Comparison of ENCODE assay signal across 10 cellular contexts in genomic region chr12:19967486-19967885, GRCh38.
A peak's percentile ranks its signal among the peaks of the same experiment; 100 is the strongest.
DNase-seq lines count a peak whose midpoint lies in the region; ATAC-seq and TF ChIP-seq lines count a peak whose summit lies in the region.
"Had no signal": no experiment of that assay in that cellular context is flagged by ENCODE, and none has a peak within 500 bp of the region (broad histone marks: within the 10 kb centered on the region; RNA-seq: fewer than 3 reads in every experiment).

No MANE protein-coding gene starts in this region.

- H3K27me3 Mint-ChIP-seq in activated CD4-positive, alpha-beta T cell treated with anti-CD3 and anti-CD28 coated beads, Interleukin-2, amount 10 ng/mL, durations not matched to agents 7 days and 5 days = no peaks in the 10 kb centered on the region
- H3K27me3 Mint-ChIP-seq: stimulated activated naive CD8-positive, alpha-beta T cell treated with anti-CD3 and anti-CD28 coated beads, Interleukin-15, Interleukin-2, amounts not matched to agents 100 ng/mL and 50 ng/mL, for 24 hours had no signal

- H3K4me3 ChIP-seq in AG09309 (ENCODE audit: control insufficient read depth, low read depth, low read length) (no peak overlapping the region), astrocyte of the cerebellum (ENCODE audit: low read depth, low read length) (no peak overlapping the region), lower lobe of right lung (no peak overlapping the region)

- H3K27me3 ChIP-seq in lower lobe of right lung (ENCODE audit: low read depth) = no peaks in the 10 kb centered on the region

- no peak overlapping the region for H3K4me3 Mint-ChIP-seq in activated CD4-positive, alpha-beta T cell treated with anti-CD3 and anti-CD28 coated beads, Interleukin-2, amount 10 ng/mL, durations not matched to agents 7 days and 5 days
- H3K4me3 Mint-ChIP-seq: stimulated activated naive CD8-positive, alpha-beta T cell treated with anti-CD3 and anti-CD28 coated beads, Interleukin-15, Interleukin-2, amounts not matched to agents 100 ng/mL and 50 ng/mL, for 24 hours had no signal

- H3K27ac ChIP-seq in lower lobe of right lung = no peak overlapping the region

- no peaks in the 10 kb centered on the region for H3K4me1 Mint-ChIP-seq in activated CD4-positive, alpha-beta T cell treated with anti-CD3 and anti-CD28 coated beads, Interleukin-2, amount 10 ng/mL, durations not matched to agents 7 days and 5 days

- no peaks in the 10 kb centered on the region for H3K9me3 ChIP-seq in lower lobe of right lung

- intact Hi-C loops in lower lobe of right lung (cut with DNase I) = no loop called here

- DNase-seq in AG09309 (ENCODE audit: low read depth) (peak; percentile 95), NCI-H1092 (lab: John Stamatoyannopoulos, UW) (peak; percentile 7), astrocyte of the cerebellum (ENCODE audit: low read depth) (peak; percentile 89), lower lobe of right lung (no peak)
- DNase-seq in activated CD4-positive, alpha-beta T cell treated with anti-CD3 and anti-CD28 coated beads, Interleukin-2, amount 10 ng/mL, durations not matched to agents 7 days and 5 days = no peak
- DNase-seq in stimulated activated CD4-positive, alpha-beta T cell treated with anti-CD3 and anti-CD28 coated beads, Interleukin-4, amount 100 ng/mL, for 1 hour = no peak
- no peak for DNase-seq in stimulated activated CD4-positive, alpha-beta T cell treated with anti-CD3 and anti-CD28 coated beads, Interleukin-15, amount 100 ng/mL, for 24 hours
- DNase-seq: NCI-H526 had no signal

- CTCF ChIA-PET in activated CD4-positive, alpha-beta T cell treated with anti-CD3 and anti-CD28 coated beads, Interleukin-2, amount 10 ng/mL, durations not matched to agents 7 days and 5 days (lab: Charles Lee) = no interaction called here

- no peaks in the 10 kb centered on the region for H3K36me3 Mint-ChIP-seq in activated CD4-positive, alpha-beta T cell treated with anti-CD3 and anti-CD28 coated beads, Interleukin-2, amount 10 ng/mL, durations not matched to agents 7 days and 5 days (ENCODE audit: low read depth)

- H3K36me3 ChIP-seq in lower lobe of right lung = no peaks in the 10 kb centered on the region

- in situ Hi-C loops in astrocyte of the cerebellum (cut with HindIII; ENCODE audit: low sequenced_read_pairs) = no loop called here

- no peak overlapping the region for H3K27ac Mint-ChIP-seq in activated CD4-positive, alpha-beta T cell treated with anti-CD3 and anti-CD28 coated beads, Interleukin-2, amount 10 ng/mL, durations not matched to agents 7 days and 5 days
- H3K27ac Mint-ChIP-seq: stimulated activated naive CD8-positive, alpha-beta T cell treated with anti-CD3 and anti-CD28 coated beads, Interleukin-15, Interleukin-2, amounts not matched to agents 100 ng/mL and 50 ng/mL, for 24 hours had no signal

- POLR2A ChIA-PET in activated CD4-positive, alpha-beta T cell treated with anti-CD3 and anti-CD28 coated beads, Interleukin-2, amount 10 ng/mL, durations not matched to agents 7 days and 5 days (lab: Charles Lee) = no interaction called here

- no peak for TF ChIP-seq CTCF in AG09309 (IDR thresholded peaks at IDR 0.05; ENCODE audit: control insufficient read depth, insufficient read depth, low read depth, low read length, missing control alignments)
- TF ChIP-seq CTCF in astrocyte of the cerebellum (IDR thresholded peaks at IDR 0.05; ENCODE audit: low read depth, low read length, missing control alignments) = no peak
- no peak for TF ChIP-seq CTCF in lower lobe of right lung (IDR thresholded peaks at IDR 0.05)

- ATAC-seq in lower lobe of right lung = peak; percentile 74 to 89
- no peak for ATAC-seq in HG03039 (IDR thresholded peaks at IDR 0.05; ENCODE audit: unreplicated experiment)

- H3K4me1 ChIP-seq in lower lobe of right lung = no peaks in the 10 kb centered on the region

- no peaks in the 10 kb centered on the region for H3K9me3 Mint-ChIP-seq in activated CD4-positive, alpha-beta T cell treated with anti-CD3 and anti-CD28 coated beads, Interleukin-2, amount 10 ng/mL, durations not matched to agents 7 days and 5 days
- H3K9me3 Mint-ChIP-seq: stimulated activated naive CD8-positive, alpha-beta T cell treated with anti-CD3 and anti-CD28 coated beads, Interleukin-15, Interleukin-2, amounts not matched to agents 100 ng/mL and 50 ng/mL, for 24 hours had no signal

Comparison
In these comparisons a context has a peak if more than half of its experiments do, and no peak if none do; other contexts are left out.
1. DNase-seq: peak in AG09309 (single experiment), NCI-H1092 (single experiment) and astrocyte of the cerebellum (single experiment); none in lower lobe of right lung (single experiment), activated CD4-positive, alpha-beta T cell treated with anti-CD3 and anti-CD28 coated beads, Interleukin-2, amount 10 ng/mL, durations not matched to agents 7 days and 5 days (single experiment), stimulated activated CD4-positive, alpha-beta T cell treated with anti-CD3 and anti-CD28 coated beads, Interleukin-4, amount 100 ng/mL, for 1 hour (single experiment) and stimulated activated CD4-positive, alpha-beta T cell treated with anti-CD3 and anti-CD28 coated beads, Interleukin-15, amount 100 ng/mL, for 24 hours (single experiment).